Comparison of ENCODE assay signal across 10 cellular contexts in genomic region chr7:47724335-47724982, GRCh38.
DNase-seq lines count a peak whose midpoint lies in the region; ATAC-seq, FAIRE-seq and TF ChIP-seq lines count a peak whose summit lies in the region.
"Had no signal": no experiment of that assay in that cellular context is flagged by ENCODE, and none has a peak within 500 bp of the region (broad histone marks: within the 10 kb centered on the region; RNA-seq: fewer than 3 reads in every experiment).

No MANE protein-coding gene starts in this region.

- POLR2A ChIA-PET in PC-3 (lab: Charles Lee; ENCODE audit: unreplicated experiment): interaction anchor here (0.6 kb wide), 1 partner anchor 150 kb away, joined by 11 read pairs; no protein-coding TSS in a partner anchor

- no TSS peak for BruUV-seq in PC-3 (replicated peaks; lab: Mats Ljungman, UMichigan)

- peak; percentile 80 for ATAC-seq in PC-3
- no peak for ATAC-seq in stimulated activated naive B cell treated with anti-CD40 and anti-IgM and Interleukin-4, amounts not matched to agents 10 μg/mL and 1 μg/mL and 100 μg/mL, for 72 hours (replicated peaks)
- ATAC-seq in stimulated activated naive CD8-positive, alpha-beta T cell treated with anti-CD3 and anti-CD28 coated beads, Interleukin-15, amount 100 ng/mL, for 72 hours: no peak

- whole genome bisulfite sequencing in tibial nerve, 2 donors: 61 to 77% methylated on average over 9 to 12 of the region's 12 CpGs
- 82 to 85% (median 85%) methylated on average over 12 of the region's 12 CpGs for WGBS in small intestine, 3 donors

- H3F3A ChIP-seq in PC-3 (ENCODE audit: low read length, unreplicated experiment): no peaks in the 10 kb centered on the region

- CTCF ChIA-PET in PC-3 (lab: Charles Lee): no interaction called here

- H3K36me3 ChIP-seq in PC-3 (ENCODE audit: low read depth, low read length) (no peaks in the 10 kb centered on the region), tibial nerve (no peaks in the 10 kb centered on the region), small intestine (ENCODE audit: control insufficient read depth in 2 of 2, insufficient read depth in 2 of 2, low read length in 2 of 2) (no peaks in the 10 kb centered on the region)
- H3K36me3 ChIP-seq: upper lobe of left lung had no signal

- H3K4me1 ChIP-seq in PC-3 (ENCODE audit: insufficient read depth, low read length) (peaks cover 21% of the 10 kb centered on the region), tibial nerve (peaks cover 0 to 11% (median 5%) of the 10 kb centered on the region in 4 donors), small intestine (ENCODE audit: control insufficient read depth in 2 of 2, insufficient read depth in 1 of 2, low read depth in 1 of 2, low read length in 1 of 2) (peaks cover 2 to 7% of the 10 kb centered on the region in 2 donors)

- no peaks in the 10 kb centered on the region for H4K20me1 ChIP-seq in PC-3 (ENCODE audit: low read length)

- H3K9ac ChIP-seq in PC-3 (ENCODE audit: low read length): no peak overlapping the region; the same call in 1 of the 2 replicates

- H3K4me2 ChIP-seq in PC-3 (ENCODE audit: low read length): peak overlapping the region; percentile 42

- no peaks in the 10 kb centered on the region for H3K27me3 Mint-ChIP-seq in stimulated activated naive B cell treated with anti-CD40 and anti-IgM and Interleukin-4, amounts not matched to agents 10 μg/mL and 1 μg/mL and 100 μg/mL, for 72 hours
- H3K27me3 Mint-ChIP-seq in stimulated activated naive CD8-positive, alpha-beta T cell treated with anti-CD3 and anti-CD28 coated beads, Interleukin-15, amount 100 ng/mL, for 72 hours: no peaks in the 10 kb centered on the region
- H3K27me3 Mint-ChIP-seq: activated naive CD4-positive, alpha-beta T cell treated with anti-CD3 and anti-CD28 coated beads, Interleukin-2, amount 10 ng/mL, durations not matched to agents 7 days and 5 days had no signal

- no peak for TF ChIP-seq POLR2A in tibial nerve (IDR thresholded peaks at IDR 0.05)

- FAIRE-seq in small intestine (lab: Jason Lieb, UNC): no peak

- no peak for TF ChIP-seq CTCF in PC-3 (conservative IDR thresholded peaks at IDR 0.05; ENCODE audit: low read depth, low read length)
- TF ChIP-seq CTCF in fibroblast of pulmonary artery (IDR thresholded peaks at IDR 0.05; ENCODE audit: low read length, missing control alignments): no peak
- no peak for TF ChIP-seq CTCF in tibial nerve (IDR thresholded peaks at IDR 0.05)

- no peak for TF ChIP-seq EP300 in tibial nerve (IDR thresholded peaks at IDR 0.05)

- no peaks in the 10 kb centered on the region for H3K27me3 ChIP-seq in PC-3 (ENCODE audit: low read length)
- no peaks in the 10 kb centered on the region for H3K27me3 ChIP-seq in tibial nerve
- no peaks in the 10 kb centered on the region for H3K27me3 ChIP-seq in small intestine (ENCODE audit: control insufficient read depth in 2 of 2, insufficient read depth in 2 of 2, low read length in 2 of 2)
- H3K27me3 ChIP-seq: upper lobe of left lung had no signal

- DNase-seq in NCI-H2107 treated with DMSO at 0.1 percent for 48 hours (lab: John Stamatoyannopoulos, UW; ENCODE audit: unreplicated experiment): peak; percentile 62
- DNase-seq in NCI-H2107 (lab: John Stamatoyannopoulos, UW): no peak
- peak; percentile 66 for DNase-seq in PC-3
- DNase-seq in fibroblast of pulmonary artery (ENCODE audit: low read depth): peak; percentile 72
- no peak for DNase-seq in stimulated activated naive B cell treated with anti-CD40 and anti-IgM and Interleukin-4, amounts not matched to agents 10 μg/mL and 1 μg/mL and 100 μg/mL, for 72 hours
- no peak for DNase-seq in tibial nerve (ENCODE audit: low spot score in 2 of 2)
- DNase-seq in stimulated activated naive CD8-positive, alpha-beta T cell treated with anti-CD3 and anti-CD28 coated beads, Interleukin-15, amount 100 ng/mL, for 72 hours: no peak
- no peak for DNase-seq in small intestine
- DNase-seq: activated naive CD4-positive, alpha-beta T cell treated with anti-CD3 and anti-CD28 coated beads, Interleukin-2, amount 10 ng/mL, durations not matched to agents 7 days and 5 days had no signal

- H3K27ac ChIP-seq in PC-3 (ENCODE audit: low read length) (peak overlapping the region; percentile 65), tibial nerve (no peak overlapping the region), small intestine (ENCODE audit: low read depth in 1 of 2, low read length in 1 of 2) (no peak overlapping the region)
- H3K27ac ChIP-seq: upper lobe of left lung had no signal

- H3K4me3 ChIP-seq in PC-3 (ENCODE audit: low read length) (no peak overlapping the region), fibroblast of pulmonary artery (replicated peaks; ENCODE audit: low read depth, low read length) (no peak overlapping the region), tibial nerve (no peak overlapping the region), small intestine (ENCODE audit: low read depth in 1 of 2, low read length in 2 of 2) (no peak overlapping the region)
- H3K4me3 ChIP-seq: upper lobe of left lung had no signal

- H2AFZ ChIP-seq in PC-3 (ENCODE audit: low read length): 0 out of 2 replicates have a peak overlapping the region, but pooled peaks have one; percentile 2

- no peaks in the 10 kb centered on the region for H3K9me3 ChIP-seq in PC-3 (ENCODE audit: low read length)
- H3K9me3 ChIP-seq in tibial nerve: no peaks in the 10 kb centered on the region
- no peaks in the 10 kb centered on the region for H3K9me3 ChIP-seq in small intestine (ENCODE audit: control insufficient read depth, low read depth)
- H3K9me3 ChIP-seq: upper lobe of left lung had no signal

- intact Hi-C loops in PC-3 (cut with micrococcal nuclease): no loop called here

- peak overlapping the region; percentile 22 for H3K27ac Mint-ChIP-seq in stimulated activated naive B cell treated with anti-CD40 and anti-IgM and Interleukin-4, amounts not matched to agents 10 μg/mL and 1 μg/mL and 100 μg/mL, for 72 hours
- no peak overlapping the region for H3K27ac Mint-ChIP-seq in stimulated activated naive CD8-positive, alpha-beta T cell treated with anti-CD3 and anti-CD28 coated beads, Interleukin-15, amount 100 ng/mL, for 72 hours
- H3K27ac Mint-ChIP-seq: activated naive CD4-positive, alpha-beta T cell treated with anti-CD3 and anti-CD28 coated beads, Interleukin-2, amount 10 ng/mL, durations not matched to agents 7 days and 5 days had no signal

- H3K79me2 ChIP-seq in PC-3 (ENCODE audit: low read length): no peaks in the 10 kb centered on the region

- peak overlapping the region in 1 of 2 donors; percentile 11 for H3K4me3 Mint-ChIP-seq in stimulated activated naive B cell treated with anti-CD40 and anti-IgM and Interleukin-4, amounts not matched to agents 10 μg/mL and 1 μg/mL and 100 μg/mL, for 72 hours
- H3K4me3 Mint-ChIP-seq in stimulated activated naive CD8-positive, alpha-beta T cell treated with anti-CD3 and anti-CD28 coated beads, Interleukin-15, amount 100 ng/mL, for 72 hours: no peak overlapping the region
- H3K4me3 Mint-ChIP-seq: activated naive CD4-positive, alpha-beta T cell treated with anti-CD3 and anti-CD28 coated beads, Interleukin-2, amount 10 ng/mL, durations not matched to agents 7 days and 5 days had no signal

- peaks cover 57 to 73% of the 10 kb centered on the region in 2 donors for H3K4me1 Mint-ChIP-seq in stimulated activated naive B cell treated with anti-CD40 and anti-IgM and Interleukin-4, amounts not matched to agents 10 μg/mL and 1 μg/mL and 100 μg/mL, for 72 hours
- no peaks in the 10 kb centered on the region for H3K4me1 Mint-ChIP-seq in stimulated activated naive CD8-positive, alpha-beta T cell treated with anti-CD3 and anti-CD28 coated beads, Interleukin-15, amount 100 ng/mL, for 72 hours
- H3K4me1 Mint-ChIP-seq: activated naive CD4-positive, alpha-beta T cell treated with anti-CD3 and anti-CD28 coated beads, Interleukin-2, amount 10 ng/mL, durations not matched to agents 7 days and 5 days had no signal

- no peaks in the 10 kb centered on the region for H3K9me3 Mint-ChIP-seq in stimulated activated naive B cell treated with anti-CD40 and anti-IgM and Interleukin-4, amounts not matched to agents 10 μg/mL and 1 μg/mL and 100 μg/mL, for 72 hours
- no peaks in the 10 kb centered on the region for H3K9me3 Mint-ChIP-seq in stimulated activated naive CD8-positive, alpha-beta T cell treated with anti-CD3 and anti-CD28 coated beads, Interleukin-15, amount 100 ng/mL, for 72 hours
- H3K9me3 Mint-ChIP-seq: activated naive CD4-positive, alpha-beta T cell treated with anti-CD3 and anti-CD28 coated beads, Interleukin-2, amount 10 ng/mL, durations not matched to agents 7 days and 5 days had no signal

- no peaks in the 10 kb centered on the region for H3K9me2 ChIP-seq in PC-3 (replicated peaks; ENCODE audit: low read length)

- no peaks in the 10 kb centered on the region for H3K36me3 Mint-ChIP-seq in stimulated activated naive B cell treated with anti-CD40 and anti-IgM and Interleukin-4, amounts not matched to agents 10 μg/mL and 1 μg/mL and 100 μg/mL, for 72 hours
- H3K36me3 Mint-ChIP-seq: activated naive CD4-positive, alpha-beta T cell treated with anti-CD3 and anti-CD28 coated beads, Interleukin-2, amount 10 ng/mL, durations not matched to agents 7 days and 5 days had no signal

Comparison
In these comparisons a context has a peak if more than half of its experiments do, and no peak if none do; other contexts are left out.
1. DNase-seq: peak in NCI-H2107 treated with DMSO at 0.1 percent for 48 hours (single experiment), PC-3 (single experiment) and fibroblast of pulmonary artery (single experiment); none in NCI-H2107 (single experiment), stimulated activated naive B cell treated with anti-CD40 and anti-IgM and Interleukin-4, amounts not matched to agents 10 μg/mL and 1 μg/mL and 100 μg/mL, for 72 hours (single experiment), tibial nerve (0 of 2), stimulated activated naive CD8-positive, alpha-beta T cell treated with anti-CD3 and anti-CD28 coated beads, Interleukin-15, amount 100 ng/mL, for 72 hours (0 of 2) and small intestine (single experiment).